In genomic region chr2:32946314-32947075, GRCh38 we compare ENCODE assay signal across 8 cellular contexts. TPM values are rescaled to one million over a fixed set of nuclear protein-coding genes. Genes with fewer than 3 reads are reported as not detected.
A peak's percentile ranks its signal among the peaks of the same experiment; 100 is the strongest.
DNase-seq lines count a peak whose midpoint lies in the region; TF ChIP-seq lines count a peak whose summit lies in the region.

Gene LTBP1 (plus strand): TSS chr2:32946953. CDS start chr2:32947325, 372 bp downstream.

- H3K4me3 ChIP-seq in brain microvascular endothelial cell (ENCODE audit: low read depth, low read length) (peak within 1 kb of the TSS; percentile 76), iPS-18c (ENCODE audit: insufficient read depth, low read depth, low read length) (peak within 1 kb of the TSS; percentile 78), skeletal muscle cell (ENCODE audit: low read depth, low read length) (peak within 1 kb of the TSS; percentile 64)

- POLR2A ChIA-PET in GM10248 (lab: Yijun Ruan, JAX): no interaction called here

- H3K27ac ChIP-seq in brain microvascular endothelial cell: peak within 1 kb of the TSS; percentile 53

- in situ Hi-C loops in brain microvascular endothelial cell (cut with HindIII; ENCODE audit: low pct_ligation_motif_present, low sequenced_read_pairs): no loop called here

- no peaks in the 10 kb centered on the region for H3K27me3 ChIP-seq in brain microvascular endothelial cell (replicated peaks)

- H3K9me3 Mint-ChIP-seq in T-helper 2 cell treated with Interferon-gamma antibody and Interleukin-4, amounts not matched to agents 5 μg/mL and 100 μg/mL, for 36 hours: no peaks in the 10 kb centered on the region

- no peaks in the 10 kb centered on the region for H3K36me3 Mint-ChIP-seq in T-helper 2 cell treated with Interferon-gamma antibody and Interleukin-4, amounts not matched to agents 5 μg/mL and 100 μg/mL, for 36 hours (ENCODE audit: low read depth)

- peaks cover 41% of the 10 kb centered on the region for H3K27me3 Mint-ChIP-seq in T-helper 2 cell treated with Interferon-gamma antibody and Interleukin-4, amounts not matched to agents 5 μg/mL and 100 μg/mL, for 36 hours (ENCODE audit: low read depth)

- H3K4me3 Mint-ChIP-seq in T-helper 2 cell treated with Interferon-gamma antibody and Interleukin-4, amounts not matched to agents 5 μg/mL and 100 μg/mL, for 36 hours: peak within 1 kb of the TSS; percentile 81

- H3K9me3 ChIP-seq in iPS-18c (ENCODE audit: control insufficient read depth, insufficient read depth, low read length): no peaks in the 10 kb centered on the region

- DNase-seq in GM10248 (ENCODE audit: extremely low spot score) (peak; percentile 79), GOT3 (lab: John Stamatoyannopoulos, UW) (peak; percentile 34), LHCN-M2 (ENCODE audit: low read depth) (peak; percentile 59), brain microvascular endothelial cell (peak; percentile 67), skeletal muscle cell (ENCODE audit: low read depth) (no peak), NCI-H2029 treated with DMSO at 0.1 percent for 48 hours (lab: John Stamatoyannopoulos, UW) (no peak)
- peak; percentile 67 for DNase-seq in T-helper 2 cell treated with Interferon-gamma antibody and Interleukin-4, amounts not matched to agents 5 μg/mL and 100 μg/mL, for 36 hours (ENCODE audit: low spot score)

- TF ChIP-seq CTCF in GM10248 (IDR thresholded peaks at IDR 0.05; ENCODE audit: control extremely low read depth, extremely low read depth, low read depth, missing control alignments) (peak; percentile 92), brain microvascular endothelial cell (IDR thresholded peaks at IDR 0.05; ENCODE audit: low read depth, low read length, missing control alignments) (peak; percentile 95)

- no peaks in the 10 kb centered on the region for H3K36me3 ChIP-seq in brain microvascular endothelial cell (replicated peaks)

- CTCF ChIA-PET in GM10248 (lab: Yijun Ruan, JAX): no interaction called here

- peak within 1 kb of the TSS; percentile 55 for H3K27ac Mint-ChIP-seq in T-helper 2 cell treated with Interferon-gamma antibody and Interleukin-4, amounts not matched to agents 5 μg/mL and 100 μg/mL, for 36 hours

- peaks cover 9% of the 10 kb centered on the region for H3K4me1 Mint-ChIP-seq in T-helper 2 cell treated with Interferon-gamma antibody and Interleukin-4, amounts not matched to agents 5 μg/mL and 100 μg/mL, for 36 hours (ENCODE audit: low read depth)

RNA-seq across cellular contexts. Expression of gene LTBP1, which starts in this region (rescaled TPM):
- total RNA-seq in LHCN-M2 (2014; rRNA removed): 79.2 and 89.4 TPM in 2 replicates
- 4.5 TPM for polyA plus RNA-seq in LHCN-M2 (2012)

Comparison
In these comparisons a context has a peak if more than half of its experiments do, and no peak if none do; other contexts are left out.
1. DNase-seq: peak in GM10248 (single experiment), GOT3 (single experiment), LHCN-M2 (single experiment), T-helper 2 cell treated with Interferon-gamma antibody and Interleukin-4, amounts not matched to agents 5 μg/mL and 100 μg/mL, for 36 hours (single experiment) and brain microvascular endothelial cell (single experiment); none in skeletal muscle cell (single experiment) and NCI-H2029 treated with DMSO at 0.1 percent for 48 hours (single experiment).
2. Peak in every context shown above with its lines, with median percentiles within 50 percentile points of each other: H3K4me3 ChIP-seq.